ENCODE assay signal across 8 cellular contexts in the genomic region with DNA sequence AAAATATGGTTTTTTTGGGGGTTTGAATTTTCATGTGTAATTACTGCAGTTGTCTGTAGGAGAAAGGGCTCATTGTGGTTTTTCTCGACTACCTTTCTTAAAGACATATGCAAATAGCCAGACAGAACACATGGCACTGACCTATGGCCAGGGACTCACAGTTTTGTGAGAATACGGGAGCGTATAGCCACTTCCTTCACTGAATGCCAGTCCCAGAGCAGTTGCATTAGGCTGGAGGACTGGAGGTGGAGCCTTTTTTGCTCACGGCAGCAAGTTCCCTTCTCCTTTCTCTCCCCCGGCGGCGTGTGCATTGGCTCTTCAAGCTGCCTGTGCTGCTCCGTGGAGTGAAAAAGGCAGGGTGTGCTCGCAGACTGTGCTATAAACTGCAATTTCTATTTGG.
DNase-seq lines count a peak whose midpoint lies in the region; ATAC-seq, FAIRE-seq and TF ChIP-seq lines count a peak whose summit lies in the region.

No MANE protein-coding gene starts in this region.

- H3K18ac ChIP-seq in H1 (ENCODE audit: extremely low read depth, low read length), result no peak overlapping the region

- no peak overlapping the region for H2BK120ac ChIP-seq in H1 (replicated peaks; ENCODE audit: low read depth, low read length)

- TF ChIP-seq CTCF in Panc1 (IDR thresholded peaks at IDR 0.05) (no peak), H1 (IDR thresholded peaks at IDR 0.05; ENCODE audit: control extremely low read depth in 1 of 3, insufficient read depth in 1 of 3, low read depth in 1 of 3, low read length in 3 of 3) (no peak), lower lobe of right lung (IDR thresholded peaks at IDR 0.05) (no peak), stomach (IDR thresholded peaks at IDR 0.05) (no peak)

- H3K9me3 Mint-ChIP-seq in stimulated activated effector memory CD8-positive, alpha-beta T cell treated with anti-CD3 and anti-CD28 coated beads, Interleukin-12 subunit alpha, Interleukin-12 subunit beta, amount 100 ng/mL, for 72 hours, result no peaks in the 10 kb centered on the region

- H3K27me3 ChIP-seq in Panc1 (ENCODE audit: control insufficient read depth, insufficient read depth, low read length), result no peaks in the 10 kb centered on the region
- no peaks in the 10 kb centered on the region for H3K27me3 ChIP-seq in H1 (replicated peaks in 1 of 4; ENCODE audit: control insufficient read depth in 3 of 4, extremely low read depth in 1 of 4, insufficient read depth in 3 of 4, low read length in 3 of 4)
- H3K27me3 ChIP-seq in lower lobe of right lung (ENCODE audit: low read depth), result no peaks in the 10 kb centered on the region
- H3K27me3 ChIP-seq in stomach, result no peaks in the 10 kb centered on the region

- CTCF ChIA-PET in Panc1 (lab: Charles Lee), result no interaction called here
- CTCF ChIA-PET in H1 (lab: Charles Lee; ENCODE audit: partially characterized antibody), result interaction anchor here (1.6 kb wide), 1 partner anchor 12 kb away, joined by 4 read pairs; no protein-coding TSS in a partner anchor

- TF ChIP-seq POLR2A in H1 (IDR thresholded peaks at IDR 0.05; ENCODE audit: control extremely low read depth in 1 of 2, low read depth in 2 of 2, low read length in 2 of 2) (no peak), stomach (IDR thresholded peaks at IDR 0.05) (no peak)

- H3K23ac ChIP-seq in H1 (ENCODE audit: insufficient read length), result no peak overlapping the region

- DNase-seq in Panc1 (ENCODE audit: low read depth, low spot score) (no peak), H1 (ENCODE audit: low read depth in 1 of 2, low spot score in 2 of 2) (peak in 1 of 2 experiments; percentile 54), lower lobe of right lung (peak; percentile 63), stomach (peak; percentile 58)
- DNase-seq in stimulated activated effector memory CD8-positive, alpha-beta T cell treated with anti-CD3 and anti-CD28 coated beads, Interleukin-12 subunit alpha, Interleukin-12 subunit beta, amount 100 ng/mL, for 72 hours (ENCODE audit: low spot score in 2 of 2), result no peak
- DNase-seq in central memory CD4-positive, alpha-beta T cell, result no peak

- H3K27ac ChIP-seq in Panc1 (ENCODE audit: low read length), result no peak overlapping the region
- no peak overlapping the region for H3K27ac ChIP-seq in H1 (ENCODE audit: low read depth, low read length)
- no peak overlapping the region for H3K27ac ChIP-seq in lower lobe of right lung
- peak overlapping the region in 3 of 5 donors; percentile 15 to 54 (median 50) for H3K27ac ChIP-seq in stomach

- no peak overlapping the region for H2AK5ac ChIP-seq in H1 (ENCODE audit: low read depth, low read length)

- peak; percentile 87 for ATAC-seq in GM18498 (IDR thresholded peaks at IDR 0.05; ENCODE audit: unreplicated experiment)
- ATAC-seq in HG02678 (IDR thresholded peaks at IDR 0.05; ENCODE audit: unreplicated experiment), result peak; percentile 82
- peak; percentile 77 for ATAC-seq in Panc1
- peak; percentile 87 to 95 for ATAC-seq in lower lobe of right lung
- no peak for ATAC-seq in stimulated activated effector memory CD8-positive, alpha-beta T cell treated with anti-CD3 and anti-CD28 coated beads, Interleukin-12 subunit alpha, Interleukin-12 subunit beta, amount 100 ng/mL, for 72 hours

- H4K20me1 ChIP-seq in H1 (replicated peaks in 1 of 2; ENCODE audit: control insufficient read depth in 1 of 2, insufficient read depth in 2 of 2, low read length in 2 of 2), result no peaks in the 10 kb centered on the region

- 33% methylated on average over 9 of the region's 9 CpGs; no CpG with 5 or more reads in 1 of the 2 experiments for WGBS in H1 (ENCODE audit: extremely low coverage in 1 of 2, insufficient coverage in 1 of 2, insufficient read length in 1 of 2, insufficient replicate concordance in 2 of 2, low coverage in 1 of 2, low lambda C conversion rate in 2 of 2, missing lambda C conversion rate in 1 of 2), 2 experiments
- 7 to 19% (median 12%) methylated on average over 9 of the region's 9 CpGs for WGBS in stomach, 5 donors

- TF ChIP-seq EP300 in H1 (IDR thresholded peaks at IDR 0.05; ENCODE audit: borderline replicate concordance in 1 of 2, low read depth in 2 of 2, low read length in 2 of 2) (no peak), stomach (IDR thresholded peaks at IDR 0.05) (no peak)

- H3K9ac ChIP-seq in H1 (replicated peaks in 1 of 4; ENCODE audit: extremely low read depth in 1 of 4, low read depth in 3 of 4, low read length in 3 of 4), result no peak overlapping the region

- POLR2A ChIA-PET in Panc1 (lab: Charles Lee), result no interaction called here
- POLR2A ChIA-PET in H1 (lab: Charles Lee; ENCODE audit: partially characterized antibody), result no interaction called here

- H2BK12ac ChIP-seq in H1 (ENCODE audit: low read depth, low read length), result no peak overlapping the region

- H3K14ac ChIP-seq in H1 (ENCODE audit: insufficient read length), result no peak overlapping the region

- H3K36me3 Mint-ChIP-seq in stimulated activated effector memory CD8-positive, alpha-beta T cell treated with anti-CD3 and anti-CD28 coated beads, Interleukin-12 subunit alpha, Interleukin-12 subunit beta, amount 100 ng/mL, for 72 hours, result no peaks in the 10 kb centered on the region

- H3K79me1 ChIP-seq in H1 (ENCODE audit: low read depth, low read length), result no peaks in the 10 kb centered on the region

- H2BK15ac ChIP-seq in H1 (ENCODE audit: low read length), result no peak overlapping the region

- no peak overlapping the region for H4K8ac ChIP-seq in H1 (ENCODE audit: extremely low read depth, insufficient read depth, low read length)

- no peak overlapping the region for H2BK5ac ChIP-seq in H1 (ENCODE audit: low read depth, low read length)

- no peaks in the 10 kb centered on the region for H3K9me3 ChIP-seq in Panc1 (ENCODE audit: control insufficient read depth, insufficient read depth, low read depth, low read length)
- no peaks in the 10 kb centered on the region for H3K9me3 ChIP-seq in H1 (ENCODE audit: insufficient read depth in 2 of 2, low read depth in 1 of 2, low read length in 1 of 2)
- no peaks in the 10 kb centered on the region for H3K9me3 ChIP-seq in lower lobe of right lung
- H3K9me3 ChIP-seq in stomach, result no peaks in the 10 kb centered on the region

- no peak overlapping the region for H3K27ac Mint-ChIP-seq in stimulated activated effector memory CD8-positive, alpha-beta T cell treated with anti-CD3 and anti-CD28 coated beads, Interleukin-12 subunit alpha, Interleukin-12 subunit beta, amount 100 ng/mL, for 72 hours

- H3K4me1 Mint-ChIP-seq in stimulated activated effector memory CD8-positive, alpha-beta T cell treated with anti-CD3 and anti-CD28 coated beads, Interleukin-12 subunit alpha, Interleukin-12 subunit beta, amount 100 ng/mL, for 72 hours, result peaks cover 27% of the 10 kb centered on the region

- H3K4me3 Mint-ChIP-seq in stimulated activated effector memory CD8-positive, alpha-beta T cell treated with anti-CD3 and anti-CD28 coated beads, Interleukin-12 subunit alpha, Interleukin-12 subunit beta, amount 100 ng/mL, for 72 hours, result no peak overlapping the region

- H3K79me2 ChIP-seq in H1 (ENCODE audit: control insufficient read depth in 1 of 2, insufficient read depth in 2 of 2, low read length in 2 of 2), result peaks cover 0 to 4% of the 10 kb centered on the region in 2 experiments; a peak in 1 of 4 replicates

- FAIRE-seq in H1 (lab: Jason Lieb, UNC), result peak; percentile 32

- no peak overlapping the region; a peak in 1 of 4 replicates for H3K4me3 ChIP-seq in Panc1 (ENCODE audit: low read depth in 2 of 2, low read length in 2 of 2)
- H3K4me3 ChIP-seq in H1 (ENCODE audit: extremely low read depth in 1 of 4, insufficient read depth in 2 of 4, low read depth in 3 of 4, low read length in 4 of 4), result peak overlapping the region; percentile 7 to 58 (median 16); a peak in 4 of 8 replicates
- H3K4me3 ChIP-seq in lower lobe of right lung, result peak overlapping the region; percentile 42
- H3K4me3 ChIP-seq in stomach, result peak overlapping the region; percentile 36 to 49 (median 42)

- H4K91ac ChIP-seq in H1 (replicated peaks; ENCODE audit: insufficient read length, low read length), result no peak overlapping the region

- H3K4me1 ChIP-seq in Panc1 (ENCODE audit: control insufficient read depth, insufficient read depth, low read length) (peaks cover 4% of the 10 kb centered on the region; the same call in 1 of the 2 replicates), H1 (replicated peaks in 1 of 4; ENCODE audit: control insufficient read depth in 3 of 4, insufficient read depth in 4 of 4, low read length in 3 of 4) (peaks cover 0 to 11% (median 8%) of the 10 kb centered on the region in 4 experiments; a peak in 3 of 7 replicates), lower lobe of right lung (peaks cover 5% of the 10 kb centered on the region), stomach (peaks cover 0 to 35% (median 17%) of the 10 kb centered on the region in 4 donors)

- TF ChIP-seq RAD21 in H1 (IDR thresholded peaks at IDR 0.05 in 1 of 2, conservative IDR thresholded peaks at IDR 0.05 in 1 of 2; ENCODE audit: low read depth in 2 of 2, low read length in 2 of 2), result 0 out of 4 replicates have a peak, but pooled peaks of 1 of the 2 experiments have one; percentile 2

- no peak overlapping the region for H4K5ac ChIP-seq in H1 (ENCODE audit: insufficient read length, low read depth, low read length)

- intact Hi-C loops in Panc1 (cut with micrococcal nuclease; ENCODE audit: unreplicated experiment) (no loop called here), lower lobe of right lung (cut with DNase I) (no loop called here), stomach (cut with DNase I; ENCODE audit: low total_unique reads) (no loop called here)

- BruUV-seq in Panc1 (replicated peaks; lab: Mats Ljungman, UMichigan), result no TSS peak

- H3K36me3 ChIP-seq in Panc1 (ENCODE audit: control insufficient read depth, insufficient read depth, low read length), result no peaks in the 10 kb centered on the region
- no peaks in the 10 kb centered on the region for H3K36me3 ChIP-seq in H1 (ENCODE audit: control insufficient read depth in 2 of 4, insufficient read depth in 4 of 4, low read length in 3 of 4)
- H3K36me3 ChIP-seq in lower lobe of right lung, result no peaks in the 10 kb centered on the region
- H3K36me3 ChIP-seq in stomach, result no peaks in the 10 kb centered on the region

- H3K4ac ChIP-seq in H1 (replicated peaks; ENCODE audit: insufficient read length, low read depth, low read length), result no peak overlapping the region

- H2BK20ac ChIP-seq in H1 (ENCODE audit: low read length), result no peak overlapping the region

- H2AFZ ChIP-seq in H1 (ENCODE audit: low read length), result peak overlapping the region; percentile 89

- no peak overlapping the region for H3K56ac ChIP-seq in H1 (replicated peaks; ENCODE audit: insufficient read length, low read depth, low read length)

- in situ Hi-C loops in Panc1 (cut with HindIII; ENCODE audit: low pct_unique_long_range_greater_than_20kb, low sequenced_read_pairs), result no loop called here

- H3K23me2 ChIP-seq in H1 (ENCODE audit: low read depth, low read length), result no peaks in the 10 kb centered on the region

- H3K4me2 ChIP-seq in H1 (ENCODE audit: insufficient read depth in 1 of 2, low read depth in 2 of 2, low read length in 2 of 2), result peak overlapping the region; percentile 49 to 66

TF ChIP-seq in H1, 55 proteins besides CTCF, POLR2A, EP300 and RAD21 (continues in another document):
- TF ChIP-seq CTBP2 (IDR thresholded peaks at IDR 0.05; ENCODE audit: borderline replicate concordance, insufficient read depth, insufficient read length, low read length) (no peak), POLR2AphosphoS5 (IDR thresholded peaks at IDR 0.05; ENCODE audit: low read depth, low read length) (no peak), CHD2 (IDR thresholded peaks at IDR 0.05; ENCODE audit: low read length) (no peak)

Comparison
In these comparisons a context has a peak if more than half of its experiments do, and no peak if none do; other contexts are left out.
1. DNase-seq: peak in lower lobe of right lung (single experiment) and stomach (single experiment); none in Panc1 (single experiment), stimulated activated effector memory CD8-positive, alpha-beta T cell treated with anti-CD3 and anti-CD28 coated beads, Interleukin-12 subunit alpha, Interleukin-12 subunit beta, amount 100 ng/mL, for 72 hours (0 of 2) and central memory CD4-positive, alpha-beta T cell (single experiment).
2. H3K27ac ChIP-seq: peak in stomach (3 of 5); none in Panc1 (single experiment), H1 (single experiment) and lower lobe of right lung (single experiment).
3. H3K4me3 ChIP-seq: peak in H1 (4 of 4), lower lobe of right lung (single experiment) and stomach (4 of 4); none in Panc1 (0 of 2).